22 cellular contexts compared by ENCODE assay signal in the genomic region with DNA sequence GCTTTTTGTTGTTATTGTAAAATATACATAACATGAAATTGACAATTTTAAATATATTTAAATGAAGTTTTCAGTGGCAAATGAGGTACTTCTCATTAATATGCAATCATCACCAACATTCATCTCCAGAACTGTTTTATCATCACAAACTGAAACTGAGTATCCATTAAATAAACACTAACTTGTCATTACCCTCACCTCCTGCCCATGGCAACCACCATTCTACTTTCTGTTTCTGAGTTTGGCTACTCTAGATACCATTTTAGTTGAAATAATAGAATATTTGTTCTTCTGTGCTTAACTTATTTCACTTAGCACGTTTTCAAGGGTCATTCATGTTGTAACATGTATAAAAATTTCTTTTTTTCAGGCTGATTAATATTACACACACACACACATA.
DNase-seq lines count a peak whose midpoint lies in the region; ATAC-seq and TF ChIP-seq lines count a peak whose summit lies in the region.
"Had no signal": no experiment of that assay in that cellular context is flagged by ENCODE, and none has a peak within 500 bp of the region (broad histone marks: within the 10 kb centered on the region; RNA-seq: fewer than 3 reads in every experiment).

No MANE protein-coding gene starts in this region.

- intact Hi-C loops in A673 (cut with micrococcal nuclease; ENCODE audit: unreplicated experiment), result no loop called here

- WGBS in smooth muscle cell (ENCODE audit: low lambda C conversion rate), result 93% methylated on average over 1 of the region's 1 CpG

- H2AFZ ChIP-seq in smooth muscle cell (ENCODE audit: low read depth), result no peak overlapping the region

- DNase-seq in DMS53 (lab: John Stamatoyannopoulos, UW), result peak; percentile 33
- no peak for DNase-seq in DMS53 treated with DMSO at 0.1 percent for 48 hours (lab: John Stamatoyannopoulos, UW; ENCODE audit: unreplicated experiment)
- peak; percentile 8 for DNase-seq in OCI-M1 (lab: John Stamatoyannopoulos, UW)
- DNase-seq in foreskin keratinocyte, result peak; percentile 3 to 4
- no peak for DNase-seq in smooth muscle cell (lab: John Stamatoyannopoulos, UW; ENCODE audit: unreplicated experiment)
- DNase-seq in A673 (ENCODE audit: low spot score), result no peak
- no peak for DNase-seq in NCI-H526 (lab: John Stamatoyannopoulos, UW)
- DNase-seq: ACHN; BE2C; C1 segment of cervical spinal cord; CD4-positive, alpha-beta memory T cell; CD4-positive, CD25-positive, alpha-beta regulatory T cell; CD8-positive, alpha-beta memory T cell; COR-L47; DMS 273 treated with DMSO at 0.1 percent for 48 hours; DMS79 treated with DMSO at 0.1 percent for 48 hours; GF-D8 had no signal

- H4K20me1 ChIP-seq in smooth muscle cell (ENCODE audit: low read depth), result no peaks in the 10 kb centered on the region
- H4K20me1 ChIP-seq: BLaER1 had no signal

- CTCF ChIA-PET in A673 (lab: Charles Lee), result no interaction called here

- POLR2A ChIA-PET in A673 (lab: Charles Lee; ENCODE audit: low non-redundant PET), result no interaction called here

- peak; percentile 53 for ATAC-seq in HG02981 (IDR thresholded peaks at IDR 0.05; ENCODE audit: unreplicated experiment)
- ATAC-seq in foreskin keratinocyte, result no peak
- ATAC-seq: A549, GM12878 had no signal

- H3K36me3 ChIP-seq in smooth muscle cell (ENCODE audit: low read depth), result no peaks in the 10 kb centered on the region
- no peaks in the 10 kb centered on the region for H3K36me3 ChIP-seq in A673 (ENCODE audit: insufficient read depth, low read length, poor library complexity, severe bottlenecking)
- H3K36me3 ChIP-seq: BE2C, BLaER1 had no signal

- no peaks in the 10 kb centered on the region for H3K27me3 ChIP-seq in foreskin keratinocyte
- no peaks in the 10 kb centered on the region for H3K27me3 ChIP-seq in smooth muscle cell (ENCODE audit: low read depth)
- H3K27me3 ChIP-seq in A673 (replicated peaks; ENCODE audit: insufficient read depth, low read depth, low read length, poor library complexity), result no peaks in the 10 kb centered on the region
- H3K27me3 ChIP-seq: BE2C, BLaER1 had no signal

- H3K9me3 ChIP-seq in smooth muscle cell (replicated peaks; ENCODE audit: low read depth), result no peaks in the 10 kb centered on the region
- H3K9me3 ChIP-seq in A673 (ENCODE audit: low read depth, low read length, poor library complexity, severe bottlenecking), result no peaks in the 10 kb centered on the region
- H3K9me3 ChIP-seq: A549, BE2C, BLaER1 had no signal

- no peak overlapping the region for H3K4me2 ChIP-seq in smooth muscle cell
- H3K4me2 ChIP-seq: A549, BLaER1 had no signal

- no peak overlapping the region for H3K4me3 ChIP-seq in smooth muscle cell
- H3K4me3 ChIP-seq in A673 (ENCODE audit: low read depth, low read length, poor library complexity, severe bottlenecking), result no peak overlapping the region
- H3K4me3 ChIP-seq: A549, BLaER1, GM12878 had no signal

- H3K4me1 ChIP-seq in foreskin keratinocyte (no peaks in the 10 kb centered on the region), smooth muscle cell (ENCODE audit: low read depth) (no peaks in the 10 kb centered on the region), A673 (ENCODE audit: insufficient read depth, low read length, poor library complexity, severe bottlenecking) (no peaks in the 10 kb centered on the region)
- H3K4me1 ChIP-seq: A549, BE2C, BLaER1 had no signal

- TF ChIP-seq CTCF in foreskin keratinocyte (conservative IDR thresholded peaks at IDR 0.05) (no peak), smooth muscle cell (IDR thresholded peaks at IDR 0.05; ENCODE audit: borderline replicate concordance, insufficient read depth, poor library complexity, severe bottlenecking) (no peak), A673 (conservative IDR thresholded peaks at IDR 0.05; ENCODE audit: low read depth, low read length) (no peak)

- H3K9ac ChIP-seq in smooth muscle cell (ENCODE audit: low read depth), result no peak overlapping the region
- H3K9ac ChIP-seq: BLaER1 had no signal

- no peaks in the 10 kb centered on the region for H3F3A ChIP-seq in smooth muscle cell (ENCODE audit: low read depth)

- no peak overlapping the region for H3K27ac ChIP-seq in foreskin keratinocyte
- no peak overlapping the region for H3K27ac ChIP-seq in smooth muscle cell (ENCODE audit: low read depth)
- no peak overlapping the region for H3K27ac ChIP-seq in A673 (ENCODE audit: low read depth, low read length, poor library complexity, severe bottlenecking)
- H3K27ac ChIP-seq: 22Rv1, A549, BLaER1 had no signal

- BruUV-seq in A673 (replicated peaks; lab: Mats Ljungman, UMichigan), result no TSS peak

- H3K79me2 ChIP-seq in smooth muscle cell (ENCODE audit: low read depth), result no peaks in the 10 kb centered on the region

Comparison
In these comparisons a context has a peak if more than half of its experiments do, and no peak if none do; other contexts are left out.
1. DNase-seq: peak in DMS53 (single experiment), OCI-M1 (single experiment) and foreskin keratinocyte (2 of 2); none in DMS53 treated with DMSO at 0.1 percent for 48 hours (single experiment), smooth muscle cell (single experiment), A673 (single experiment) and NCI-H526 (0 of 2).